ENCODE assay signal across 14 cellular contexts in genomic region chr20:40690836-40691565, GRCh38. TPM values are rescaled to one million over a fixed set of nuclear protein-coding genes. Genes with fewer than 3 reads are reported as not detected.
DNase-seq lines count a peak whose midpoint lies in the region; ATAC-seq and TF ChIP-seq lines count a peak whose summit lies in the region.
"Had no signal": no experiment of that assay in that cellular context is flagged by ENCODE, and none has a peak within 500 bp of the region (broad histone marks: within the 10 kb centered on the region; RNA-seq: fewer than 3 reads in every experiment).

No MANE protein-coding gene starts in this region.

- H4K12ac ChIP-seq in trophoblast cell (ENCODE audit: low read depth, low read length): no peak overlapping the region

- H2BK5ac ChIP-seq in trophoblast cell (ENCODE audit: low read depth, low read length, poor library complexity): no peak overlapping the region

- H3K4me2 ChIP-seq in trophoblast cell (ENCODE audit: low read length): peak overlapping the region; percentile 83

- peaks cover 5% of the 10 kb centered on the region for H3K4me1 ChIP-seq in CD8-positive, alpha-beta T cell (ENCODE audit: insufficient read depth, low read length)
- H3K4me1 ChIP-seq in trophoblast cell (ENCODE audit: control insufficient read depth in 1 of 2, insufficient read depth in 2 of 2, low read length in 2 of 2): peaks cover 14 to 23% of the 10 kb centered on the region in 2 experiments

- H3K79me2 ChIP-seq in trophoblast cell (ENCODE audit: control insufficient read depth, insufficient read depth, low read length, poor library complexity): peaks cover 19% of the 10 kb centered on the region

- intact Hi-C loops in CD8-positive, alpha-beta T cell (cut with DNase I, micrococcal nuclease): no loop called here

- ATAC-seq in CD8-positive, alpha-beta T cell: no peak
- no peak for ATAC-seq in WTC11

- no peak overlapping the region for H3K27ac Mint-ChIP-seq in CD8-positive, alpha-beta T cell
- no peak overlapping the region for H3K27ac Mint-ChIP-seq in WTC11
- H3K27ac Mint-ChIP-seq: activated T-cell treated with anti-CD3 and anti-CD28 coated beads, Interleukin-2, amount 50 U/mL, for 72 hours had no signal

- no peak overlapping the region for H3K9ac ChIP-seq in trophoblast cell (ENCODE audit: low read length)

- H2AFZ ChIP-seq in trophoblast cell (ENCODE audit: insufficient read depth, low read length, poor library complexity): peak overlapping the region; percentile 12

- no peak overlapping the region for H3K4me3 ChIP-seq in CD8-positive, alpha-beta T cell (ENCODE audit: low read depth, low read length)
- peak overlapping the region; percentile 77 for H3K4me3 ChIP-seq in iPS-18c (ENCODE audit: insufficient read depth, low read depth, low read length)
- H3K4me3 ChIP-seq in trophoblast cell (ENCODE audit: low read depth, low read length): no peak overlapping the region
- H3K4me3 ChIP-seq: K562 had no signal

- H3K23ac ChIP-seq in trophoblast cell (ENCODE audit: low read length): no peak overlapping the region

- H3K4me3 Mint-ChIP-seq in CD8-positive, alpha-beta T cell: peak overlapping the region; percentile 29
- H3K4me3 Mint-ChIP-seq in WTC11: peak overlapping the region; percentile 78

- TF ChIP-seq CTCF in CD8-positive, alpha-beta T cell (IDR thresholded peaks at IDR 0.05): no peak
- no peak for TF ChIP-seq CTCF in WTC11 (IDR thresholded peaks at IDR 0.05)

- H2BK12ac ChIP-seq in trophoblast cell (ENCODE audit: low read length): peak overlapping the region; percentile 40

- no peak overlapping the region for H3K4ac ChIP-seq in trophoblast cell (ENCODE audit: low read depth, low read length)

- no peak overlapping the region for H3K14ac ChIP-seq in trophoblast cell (ENCODE audit: low read length)

- H3K27ac ChIP-seq in CD8-positive, alpha-beta T cell (ENCODE audit: low read depth, low read length): no peak overlapping the region
- H3K27ac ChIP-seq in trophoblast cell (ENCODE audit: low read depth, low read length): no peak overlapping the region

- peaks cover 12% of the 10 kb centered on the region for H3K4me1 Mint-ChIP-seq in CD8-positive, alpha-beta T cell (ENCODE audit: low read depth)
- peaks cover 41% of the 10 kb centered on the region for H3K4me1 Mint-ChIP-seq in WTC11

- POLR2A ChIA-PET in CD8-positive, alpha-beta T cell (lab: Charles Lee): no interaction called here
- POLR2A ChIA-PET in WTC11 (lab: Charles Lee): no interaction called here

- H3K27me3 ChIP-seq in CD8-positive, alpha-beta T cell (ENCODE audit: insufficient read depth, low read length): peaks cover 20% of the 10 kb centered on the region
- H3K27me3 ChIP-seq in trophoblast cell (ENCODE audit: insufficient read depth, low read length): peaks cover 52% of the 10 kb centered on the region

- H4K8ac ChIP-seq in trophoblast cell (ENCODE audit: low read depth, low read length): no peak overlapping the region

- no peak overlapping the region for H3K18ac ChIP-seq in trophoblast cell (ENCODE audit: low read length)

- WGBS in trophoblast cell (ENCODE audit: extremely low coverage, insufficient coverage, insufficient read length): no CpG with 5 or more reads among the region's 45 CpGs

- H3K9me3 ChIP-seq in CD8-positive, alpha-beta T cell (ENCODE audit: low read length): no peaks in the 10 kb centered on the region
- H3K9me3 ChIP-seq in iPS-18c (ENCODE audit: control insufficient read depth, insufficient read depth, low read length) (no peaks in the 10 kb centered on the region), trophoblast cell (ENCODE audit: insufficient read depth, low read depth, low read length) (peaks cover 9% of the 10 kb centered on the region)

- H3K79me1 ChIP-seq in trophoblast cell (ENCODE audit: low read length): peaks cover 14% of the 10 kb centered on the region

- H2AK5ac ChIP-seq in trophoblast cell (ENCODE audit: low read length): no peak overlapping the region

- H3K27me3 Mint-ChIP-seq in CD8-positive, alpha-beta T cell (ENCODE audit: low read depth): peaks cover 66% of the 10 kb centered on the region
- peaks cover 96% of the 10 kb centered on the region for H3K27me3 Mint-ChIP-seq in WTC11 (ENCODE audit: low read depth)

- no peak for DNase-seq in CD8-positive, alpha-beta T cell
- DNase-seq in WTC11 (ENCODE audit: low spot score) (no peak), trophoblast cell (no peak), HuH-7 (ENCODE audit: low spot score) (no peak), DMS153 (lab: John Stamatoyannopoulos, UW) (no peak)
- DNase-seq in activated CD4-positive, alpha-beta T cell treated with anti-CD3 and anti-CD28 coated beads for 48 hours: no peak
- DNase-seq in stimulated activated CD4-positive, alpha-beta T cell treated with anti-CD3 and anti-CD28 coated beads, Interleukin-4, amount 100 ng/mL, for 1 hour: no peak
- DNase-seq: activated CD4-positive, CD25-positive, alpha-beta regulatory T cell treated with anti-CD3 and anti-CD28 coated beads, Interleukin-2, amount 50 U/mL, for 72 hours; activated T-cell treated with anti-CD3 and anti-CD28 coated beads, Interleukin-2, amount 50 U/mL, for 72 hours; AML-193; EL; NCI-H2081 had no signal

- no peaks in the 10 kb centered on the region for H3K9me3 Mint-ChIP-seq in CD8-positive, alpha-beta T cell
- no peaks in the 10 kb centered on the region for H3K9me3 Mint-ChIP-seq in WTC11
- H3K9me3 Mint-ChIP-seq: activated T-cell treated with anti-CD3 and anti-CD28 coated beads, Interleukin-2, amount 50 U/mL, for 72 hours had no signal

- H2BK120ac ChIP-seq in trophoblast cell (ENCODE audit: insufficient read depth, low read length, poor library complexity): no peak overlapping the region

- H4K91ac ChIP-seq in trophoblast cell (ENCODE audit: low read depth, low read length): no peak overlapping the region

- H3K36me3 ChIP-seq in CD8-positive, alpha-beta T cell (ENCODE audit: insufficient read depth, low read length): no peaks in the 10 kb centered on the region
- no peaks in the 10 kb centered on the region for H3K36me3 ChIP-seq in trophoblast cell (ENCODE audit: control insufficient read depth in 1 of 2, insufficient read depth in 2 of 2, low read length in 2 of 2)

- no peaks in the 10 kb centered on the region for H3K36me3 Mint-ChIP-seq in CD8-positive, alpha-beta T cell
- peaks cover 3% of the 10 kb centered on the region; the same call in 1 of the 2 replicates for H3K36me3 Mint-ChIP-seq in WTC11

- CTCF ChIA-PET in CD8-positive, alpha-beta T cell (lab: Charles Lee): interaction anchor here (0.6 kb wide), 1 partner anchor 179 kb away, joined by 3 read pairs; no protein-coding TSS in a partner anchor
- CTCF ChIA-PET in WTC11 (lab: Charles Lee): interaction anchor here (0.8 to 3.4 kb wide), 4 partner anchors 9 to 247 kb away, joined by 3 to 22 read pairs (median 3); no protein-coding TSS in a partner anchor

TF ChIP-seq in WTC11, 78 proteins besides CTCF, POLR2A, EP300 and RAD21:
- TF ChIP-seq ZNF121 (CRISPR knock-in tag; IDR thresholded peaks at IDR 0.05): 0 out of 2 replicates have a peak, but pooled peaks have one; percentile 23
- no peak for TF ChIP-seq TP53 (CRISPR knock-in tag; IDR thresholded peaks at IDR 0.05)
- no peak for TF ChIP-seq FOXP4 (CRISPR knock-in tag; IDR thresholded peaks at IDR 0.05)
TF ChIP-seq in WTC11: peak in this region for 1.

RNA-seq across cellular contexts. Expression of gene MAFB, which starts 2.0 kb away (rescaled TPM):
- total RNA-seq in CD8-positive, alpha-beta T cell: under 1 TPM; 0.44 to 0.62 TPM
- total RNA-seq in WTC11 (2021): 5.3 to 6.7 TPM (median 6.5 TPM) in 3 replicates
- polyA plus RNA-seq in trophoblast cell (2013): 13.0 and 14.8 TPM in 2 replicates
- polyA plus RNA-seq: K562 had no signal
